Comparison of ENCODE assay signal across 11 cellular contexts in genomic region chr11:94469416-94469815, GRCh38. TPM values are rescaled to one million over a fixed set of nuclear protein-coding genes. Genes with fewer than 3 reads are reported as not detected.
DNase-seq lines count a peak whose midpoint lies in the region; ATAC-seq and TF ChIP-seq lines count a peak whose summit lies in the region.
"Had no signal": no experiment of that assay in that cellular context is flagged by ENCODE, and none has a peak within 500 bp of the region (broad histone marks: within the 10 kb centered on the region; RNA-seq: fewer than 3 reads in every experiment).

No MANE protein-coding gene starts in this region.

- TF ChIP-seq POLR2A in vagina (IDR thresholded peaks at IDR 0.05) = no peak

- peaks cover 73% of the 10 kb centered on the region for H3K79me2 ChIP-seq in Karpas-422 (ENCODE audit: low read length)

- H3K4me1 ChIP-seq in Karpas-422 (ENCODE audit: low read length) = peaks cover 16% of the 10 kb centered on the region
- no peaks in the 10 kb centered on the region for H3K4me1 ChIP-seq in vagina
- H3K4me1 ChIP-seq in A673 (ENCODE audit: insufficient read depth, low read length, poor library complexity, severe bottlenecking) = peaks cover 12% of the 10 kb centered on the region

- CTCF ChIA-PET in A673 (lab: Charles Lee) = no interaction called here

- H3K4me2 ChIP-seq in Karpas-422 (ENCODE audit: low read depth, low read length, poor library complexity, severe bottlenecking) = no peak overlapping the region

- TF ChIP-seq CTCF in GM06990 (IDR thresholded peaks at IDR 0.05; ENCODE audit: insufficient read depth, low read length, poor library complexity, severe bottlenecking) (no peak), vagina (IDR thresholded peaks at IDR 0.05) (no peak), A673 (conservative IDR thresholded peaks at IDR 0.05; ENCODE audit: low read depth, low read length) (no peak)

- ATAC-seq in GM19023 (IDR thresholded peaks at IDR 0.05; ENCODE audit: unreplicated experiment) = peak; percentile 89
- ATAC-seq in HG02588 (IDR thresholded peaks at IDR 0.05; ENCODE audit: unreplicated experiment) = peak; percentile 83
- peak; percentile 87 for ATAC-seq in HG03378 (IDR thresholded peaks at IDR 0.05; ENCODE audit: unreplicated experiment)

- H3K27me3 ChIP-seq in GM06990 (replicated peaks; ENCODE audit: control insufficient read depth, insufficient read depth, low read length) (no peaks in the 10 kb centered on the region), Karpas-422 (ENCODE audit: low read length) (no peaks in the 10 kb centered on the region), vagina (no peaks in the 10 kb centered on the region), A673 (replicated peaks; ENCODE audit: insufficient read depth, low read depth, low read length, poor library complexity) (no peaks in the 10 kb centered on the region)

- H3K9ac ChIP-seq in Karpas-422 (ENCODE audit: low read length) = no peak overlapping the region

- no TSS peak for BruUV-seq in A673 (replicated peaks; lab: Mats Ljungman, UMichigan)

- H4K20me1 ChIP-seq in Karpas-422 (ENCODE audit: insufficient read depth, low read depth, low read length) = no peaks in the 10 kb centered on the region

- H3K9me2 ChIP-seq in Karpas-422 (replicated peaks; ENCODE audit: insufficient read depth, low read length) = peaks cover 3% of the 10 kb centered on the region; the same call in 1 of the 2 replicates

- H2AFZ ChIP-seq in Karpas-422 (ENCODE audit: low read length) = no peak overlapping the region

- H3K36me3 ChIP-seq in GM06990 (ENCODE audit: control insufficient read depth, insufficient read depth, low read length) = no peaks in the 10 kb centered on the region
- H3K36me3 ChIP-seq in Karpas-422 (ENCODE audit: insufficient read depth, low read length) = peaks cover 89% of the 10 kb centered on the region
- peaks cover 0 to 22% of the 10 kb centered on the region in 2 donors for H3K36me3 ChIP-seq in vagina
- H3K36me3 ChIP-seq in A673 (ENCODE audit: insufficient read depth, low read length, poor library complexity, severe bottlenecking) = peaks cover 18% of the 10 kb centered on the region

- intact Hi-C loops in vagina (cut with DNase I) (no loop called here), A673 (cut with micrococcal nuclease; ENCODE audit: unreplicated experiment) (no loop called here)

- DNase-seq in GM06990 (ENCODE audit: extremely low read depth, insufficient read length) (peak; percentile 26), Karpas-422 (no peak), vagina (ENCODE audit: extremely low spot score in 2 of 2) (no peak), NAMALWA (ENCODE audit: low spot score) (no peak), A673 (ENCODE audit: low spot score) (no peak)
- DNase-seq: aorta, GF-D8, NCI-H2107 had no signal

- H3K4me3 ChIP-seq in GM06990 (replicated peaks; ENCODE audit: low read depth, low read length) (no peak overlapping the region), Karpas-422 (ENCODE audit: low read length) (no peak overlapping the region), vagina (no peak overlapping the region), A673 (ENCODE audit: low read depth, low read length, poor library complexity, severe bottlenecking) (no peak overlapping the region)

- POLR2A ChIA-PET in A673 (lab: Charles Lee; ENCODE audit: low non-redundant PET) = no interaction called here

- H3K27ac ChIP-seq in Karpas-422 (ENCODE audit: low read length) (no peak overlapping the region), vagina (no peak overlapping the region), A673 (ENCODE audit: low read depth, low read length, poor library complexity, severe bottlenecking) (no peak overlapping the region)

- no peaks in the 10 kb centered on the region for H3K9me3 ChIP-seq in Karpas-422 (ENCODE audit: low read length)
- H3K9me3 ChIP-seq in vagina = no peaks in the 10 kb centered on the region
- H3K9me3 ChIP-seq in A673 (ENCODE audit: low read depth, low read length, poor library complexity, severe bottlenecking) = no peaks in the 10 kb centered on the region

RNA-seq across cellular contexts. Expression of gene MRE11, which starts 24.2 kb away (rescaled TPM):
- 64.5 and 115 TPM in 2 replicates for total RNA-seq in Karpas-422 (2014; rRNA removed; shearing (Covaris generic); ENCODE audit: low replicate concordance)
- total RNA-seq in vagina (40.5 TPM), A673 (2021) (42.6 and 44.7 TPM in 2 replicates)

RNA-seq across cellular contexts. Expression of gene ANKRD49, which starts 24.4 kb away (rescaled TPM):
- total RNA-seq in Karpas-422 (2014; rRNA removed; shearing (Covaris generic); ENCODE audit: low replicate concordance) = 60.8 and 112 TPM in 2 replicates
- total RNA-seq in vagina = 12.5 TPM
- 14.6 and 15.5 TPM in 2 replicates for total RNA-seq in A673 (2021)

RNA-seq across cellular contexts. Expression of gene C11orf97, which starts 42.8 kb away (rescaled TPM):
- not detected in 2 replicates for total RNA-seq in Karpas-422 (2014; rRNA removed; shearing (Covaris generic); ENCODE audit: low replicate concordance)
- not detected for total RNA-seq in vagina
- not detected in 2 replicates for total RNA-seq in A673 (2021)
- total RNA-seq: aorta had no signal
